27 cellular contexts compared by ENCODE assay signal in genomic region chr13:70333752-70334151, GRCh38.
"Had no signal": no experiment of that assay in that cellular context is flagged by ENCODE, and none has a peak within 500 bp of the region (broad histone marks: within the 10 kb centered on the region; RNA-seq: fewer than 3 reads in every experiment).

No MANE protein-coding gene starts in this region.

- H3K27me3 ChIP-seq: colonic mucosa, esophagus squamous epithelium, gastrocnemius medialis, heart right ventricle, left lung had no signal

- H3K9me3 ChIP-seq: colonic mucosa, gastrocnemius medialis, heart right ventricle, left lung, lower lobe of right lung, mucosa of descending colon had no signal

- H3K36me3 ChIP-seq: colonic mucosa, esophagus squamous epithelium, gastrocnemius medialis, heart right ventricle, left lung, lower lobe of right lung had no signal

- ATAC-seq: effector memory CD8-positive, alpha-beta T cell; esophagus mucosa; gastrocnemius medialis; heart right ventricle; left cardiac atrium; left lung; left ventricle myocardium superior; lower lobe of right lung; mucosa of descending colon had no signal

- H3K4me1 ChIP-seq: colonic mucosa, esophagus squamous epithelium, gastrocnemius medialis, heart right ventricle, left lung, lower lobe of right lung had no signal

- H3K27ac Mint-ChIP-seq: dendritic cell treated with granulocyte-macrophage colony-stimulating factor and Interleukin-4, amounts not matched to agents 40 ng/mL and 50 ng/mL, for 4 days; effector memory CD8-positive, alpha-beta T cell; endodermal cell; mesothelial cell of epicardium; naive B cell had no signal

- DNase-seq: colonic mucosa; cortex of kidney; effector CD8-positive, alpha-beta T cell; effector memory CD8-positive, alpha-beta T cell; endodermal cell; erythroblast; esophagus squamous epithelium; foreskin fibroblast; foreskin melanocyte; gastrocnemius medialis; glutamatergic neuron; head of caudate nucleus; heart right ventricle; hippocampal formation; left cardiac atrium; left lung; left ventricle myocardium superior; lower lobe of right lung; mesenchymal stem cell; mucosa of descending colon; naive B cell had no signal

- H3K9me3 Mint-ChIP-seq: endodermal cell, mesothelial cell of epicardium had no signal

- H3K27ac ChIP-seq: colonic mucosa, epithelial cell of prostate, esophagus squamous epithelium, gastrocnemius medialis, heart right ventricle, left lung, lower lobe of right lung had no signal

- H3K4me3 Mint-ChIP-seq: dendritic cell treated with granulocyte-macrophage colony-stimulating factor and Interleukin-4, amounts not matched to agents 40 ng/mL and 50 ng/mL, for 4 days; effector memory CD8-positive, alpha-beta T cell; endodermal cell; mesothelial cell of epicardium; naive B cell had no signal

- FAIRE-seq: islet of Langerhans, keratinocyte had no signal

- H3K4me1 Mint-ChIP-seq: endodermal cell, naive B cell had no signal

- H3K36me3 Mint-ChIP-seq: mesothelial cell of epicardium, naive B cell had no signal

- H3K4me3 ChIP-seq: colonic mucosa, esophagus squamous epithelium, gastrocnemius medialis, heart right ventricle, left lung, lower lobe of right lung, mucosa of descending colon had no signal

- H3K27me3 Mint-ChIP-seq: dendritic cell treated with granulocyte-macrophage colony-stimulating factor and Interleukin-4, amounts not matched to agents 40 ng/mL and 50 ng/mL, for 4 days; effector memory CD8-positive, alpha-beta T cell; naive B cell had no signal
